Comparison of ENCODE assay signal across 1 cellular context in the genomic region with DNA sequence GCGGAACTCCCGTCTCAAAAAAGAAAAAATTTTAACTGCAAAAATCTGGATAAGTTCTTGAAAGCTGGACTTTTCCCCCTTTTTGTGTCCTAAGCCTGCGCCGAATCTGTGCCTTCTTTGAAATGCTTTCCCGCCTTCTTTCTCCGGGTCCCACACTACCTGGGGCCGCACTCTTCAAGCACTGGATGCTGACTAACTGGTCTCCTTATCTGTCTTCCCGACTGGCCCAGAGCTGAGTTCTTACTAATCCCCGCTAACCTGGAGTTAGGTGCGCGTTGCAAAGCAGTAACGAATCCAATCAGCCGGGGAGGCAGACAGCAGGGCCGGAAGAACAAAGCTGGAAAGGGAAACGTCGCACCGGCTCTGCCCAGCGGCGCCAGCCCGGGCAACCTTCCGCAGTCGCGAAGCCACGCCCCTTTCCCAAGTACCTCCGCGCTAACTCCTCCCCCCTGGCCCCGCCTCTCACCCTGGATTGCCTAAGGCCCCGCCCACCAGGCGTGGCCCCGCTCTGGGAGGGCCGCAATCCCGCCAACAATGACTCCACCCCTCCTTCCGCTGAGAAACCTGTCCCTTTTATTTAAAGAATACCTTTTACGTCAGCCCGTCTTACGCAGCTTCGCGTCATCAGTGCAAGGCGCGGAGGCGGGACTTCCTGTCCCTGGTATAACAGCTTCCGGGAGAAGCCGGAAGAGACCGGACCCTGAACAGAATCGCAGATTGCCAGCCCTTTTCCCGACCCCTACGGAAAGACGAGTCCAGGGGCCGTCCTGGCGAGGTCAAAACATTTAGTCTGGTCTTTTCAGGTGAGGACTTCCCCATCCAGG.
TF ChIP-seq lines count a peak whose summit lies in the region.

A gene (plus strand): TSS at position 666 of the 824 bp plus-strand sequence. CDS start 737 bp downstream, outside the sequence.

TF ChIP-seq in HEK293, 187 proteins besides CTCF, POLR2A, EP300 and RAD21 (continued from another document and continues in another):
- TF ChIP-seq, protein P1, sequence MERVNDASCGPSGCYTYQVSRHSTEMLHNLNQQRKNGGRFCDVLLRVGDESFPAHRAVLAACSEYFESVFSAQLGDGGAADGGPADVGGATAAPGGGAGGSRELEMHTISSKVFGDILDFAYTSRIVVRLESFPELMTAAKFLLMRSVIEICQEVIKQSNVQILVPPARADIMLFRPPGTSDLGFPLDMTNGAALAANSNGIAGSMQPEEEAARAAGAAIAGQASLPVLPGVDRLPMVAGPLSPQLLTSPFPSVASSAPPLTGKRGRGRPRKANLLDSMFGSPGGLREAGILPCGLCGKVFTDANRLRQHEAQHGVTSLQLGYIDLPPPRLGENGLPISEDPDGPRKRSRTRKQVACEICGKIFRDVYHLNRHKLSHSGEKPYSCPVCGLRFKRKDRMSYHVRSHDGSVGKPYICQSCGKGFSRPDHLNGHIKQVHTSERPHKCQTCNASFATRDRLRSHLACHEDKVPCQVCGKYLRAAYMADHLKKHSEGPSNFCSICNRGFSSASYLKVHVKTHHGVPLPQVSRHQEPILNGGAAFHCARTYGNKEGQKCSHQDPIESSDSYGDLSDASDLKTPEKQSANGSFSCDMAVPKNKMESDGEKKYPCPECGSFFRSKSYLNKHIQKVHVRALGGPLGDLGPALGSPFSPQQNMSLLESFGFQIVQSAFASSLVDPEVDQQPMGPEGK (tag by site-specific recombination; IDR thresholded peaks at IDR 0.05) = peak; percentile 42
- TF ChIP-seq ZEB2 (tag by site-specific recombination; IDR thresholded peaks at IDR 0.05) (peak; percentile 76; the same call in 1 of the 2 replicates), ZSCAN23 (tag by site-specific recombination; IDR thresholded peaks at IDR 0.05) (0 out of 2 replicates have a peak, but pooled peaks have one; percentile 2), ZNF121 (tag by site-specific recombination; IDR thresholded peaks at IDR 0.05) (peak; percentile 99), ZNF366 (tag by site-specific recombination; conservative IDR thresholded peaks at IDR 0.05) (peak; percentile 50; the same call in 1 of the 2 replicates), ZNF132 (tag by site-specific recombination; IDR thresholded peaks at IDR 0.05; ENCODE audit: borderline replicate concordance) (no peak), ZNF837 (tag by site-specific recombination; IDR thresholded peaks at IDR 0.05) (0 out of 2 replicates have a peak, but pooled peaks have one; percentile 28), OVOL3 (tag by site-specific recombination; IDR thresholded peaks at IDR 0.05) (no peak), IKZF3 (tag by site-specific recombination; IDR thresholded peaks at IDR 0.05) (peak; percentile 34; the same call in 1 of the 2 replicates), ZXDB (tag by site-specific recombination; IDR thresholded peaks at IDR 0.05) (peak; percentile 93), GLIS2 (tag by site-specific recombination; IDR thresholded peaks at IDR 0.05) (0 out of 2 replicates have a peak, but pooled peaks have one; percentile 2), ZNF529 (tag by site-specific recombination; IDR thresholded peaks at IDR 0.05; ENCODE audit: insufficient replicate concordance) (no peak), GFI1B (tag by site-specific recombination; IDR thresholded peaks at IDR 0.05) (0 out of 2 replicates have a peak, but pooled peaks have one; percentile 28), MEIS1 (CRISPR knock-in tag; IDR thresholded peaks at IDR 0.05; ENCODE audit: borderline replicate concordance) (no peak), SALL2 (tag by site-specific recombination; IDR thresholded peaks at IDR 0.05; ENCODE audit: borderline replicate concordance) (no peak), SCRT2 (tag by site-specific recombination; IDR thresholded peaks at IDR 0.05) (no peak), KLF16 (tag by site-specific recombination; IDR thresholded peaks at IDR 0.05) (peak; percentile 55; the same call in 1 of the 2 replicates), BCL11A (tag by site-specific recombination; IDR thresholded peaks at IDR 0.05; ENCODE audit: low read depth) (no peak), FEZF1 (tag by site-specific recombination; IDR thresholded peaks at IDR 0.05) (no peak), ZBTB20 (tag by site-specific recombination; IDR thresholded peaks at IDR 0.05) (peak; percentile 54; the same call in 1 of the 2 replicates), BCL11B (tag by site-specific recombination; IDR thresholded peaks at IDR 0.05; ENCODE audit: low read depth) (0 out of 2 replicates have a peak, but pooled peaks have one; percentile 4), HOXA7 (CRISPR knock-in tag; IDR thresholded peaks at IDR 0.05; ENCODE audit: borderline replicate concordance) (no peak), SP2 (tag by site-specific recombination; IDR thresholded peaks at IDR 0.05) (peak; percentile 95), GLIS1 (tag by site-specific recombination; IDR thresholded peaks at IDR 0.05) (peak; percentile 88), ZNF16 (tag by site-specific recombination; IDR thresholded peaks at IDR 0.05; ENCODE audit: low read depth) (no peak), ZNF548 (tag by site-specific recombination; IDR thresholded peaks at IDR 0.05) (no peak)
- TF ChIP-seq, protein P2, sequence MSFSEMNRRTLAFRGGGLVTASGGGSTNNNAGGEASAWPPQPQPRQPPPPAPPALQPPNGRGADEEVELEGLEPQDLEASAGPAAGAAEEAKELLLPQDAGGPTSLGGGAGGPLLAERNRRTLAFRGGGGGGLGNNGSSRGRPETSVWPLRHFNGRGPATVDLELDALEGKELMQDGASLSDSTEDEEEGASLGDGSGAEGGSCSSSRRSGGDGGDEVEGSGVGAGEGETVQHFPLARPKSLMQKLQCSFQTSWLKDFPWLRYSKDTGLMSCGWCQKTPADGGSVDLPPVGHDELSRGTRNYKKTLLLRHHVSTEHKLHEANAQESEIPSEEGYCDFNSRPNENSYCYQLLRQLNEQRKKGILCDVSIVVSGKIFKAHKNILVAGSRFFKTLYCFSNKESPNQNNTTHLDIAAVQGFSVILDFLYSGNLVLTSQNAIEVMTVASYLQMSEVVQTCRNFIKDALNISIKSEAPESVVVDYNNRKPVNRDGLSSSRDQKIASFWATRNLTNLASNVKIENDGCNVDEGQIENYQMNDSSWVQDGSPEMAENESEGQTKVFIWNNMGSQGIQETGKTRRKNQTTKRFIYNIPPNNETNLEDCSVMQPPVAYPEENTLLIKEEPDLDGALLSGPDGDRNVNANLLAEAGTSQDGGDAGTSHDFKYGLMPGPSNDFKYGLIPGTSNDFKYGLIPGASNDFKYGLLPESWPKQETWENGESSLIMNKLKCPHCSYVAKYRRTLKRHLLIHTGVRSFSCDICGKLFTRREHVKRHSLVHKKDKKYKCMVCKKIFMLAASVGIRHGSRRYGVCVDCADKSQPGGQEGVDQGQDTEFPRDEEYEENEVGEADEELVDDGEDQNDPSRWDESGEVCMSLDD (tag by site-specific recombination; IDR thresholded peaks at IDR 0.05) = 0 out of 2 replicates have a peak, but pooled peaks have one; percentile 41
- TF ChIP-seq, protein P3, sequence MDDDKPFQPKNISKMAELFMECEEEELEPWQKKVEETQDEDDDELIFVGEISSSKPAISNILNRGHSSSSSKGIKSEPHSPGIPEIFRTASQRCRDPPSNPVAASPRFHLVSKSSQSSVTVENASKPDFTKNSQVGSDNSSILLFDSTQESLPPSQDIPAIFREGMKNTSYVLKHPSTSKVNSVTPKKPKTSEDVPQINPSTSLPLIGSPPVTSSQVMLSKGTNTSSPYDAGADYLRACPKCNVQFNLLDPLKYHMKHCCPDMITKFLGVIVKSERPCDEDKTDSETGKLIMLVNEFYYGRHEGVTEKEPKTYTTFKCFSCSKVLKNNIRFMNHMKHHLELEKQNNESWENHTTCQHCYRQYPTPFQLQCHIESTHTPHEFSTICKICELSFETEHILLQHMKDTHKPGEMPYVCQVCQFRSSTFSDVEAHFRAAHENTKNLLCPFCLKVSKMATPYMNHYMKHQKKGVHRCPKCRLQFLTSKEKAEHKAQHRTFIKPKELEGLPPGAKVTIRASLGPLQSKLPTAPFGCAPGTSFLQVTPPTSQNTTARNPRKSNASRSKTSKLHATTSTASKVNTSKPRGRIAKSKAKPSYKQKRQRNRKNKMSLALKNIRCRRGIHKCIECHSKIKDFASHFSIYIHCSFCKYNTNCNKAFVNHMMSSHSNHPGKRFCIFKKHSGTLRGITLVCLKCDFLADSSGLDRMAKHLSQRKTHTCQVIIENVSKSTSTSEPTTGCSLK (tag by site-specific recombination; IDR thresholded peaks at IDR 0.05) = no peak
- TF ChIP-seq, protein P4, sequence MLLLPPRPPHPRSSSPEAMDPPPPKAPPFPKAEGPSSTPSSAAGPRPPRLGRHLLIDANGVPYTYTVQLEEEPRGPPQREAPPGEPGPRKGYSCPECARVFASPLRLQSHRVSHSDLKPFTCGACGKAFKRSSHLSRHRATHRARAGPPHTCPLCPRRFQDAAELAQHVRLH (tag by site-specific recombination; IDR thresholded peaks at IDR 0.05) = peak; percentile 35; the same call in 1 of the 2 replicates
- TF ChIP-seq, protein P5, sequence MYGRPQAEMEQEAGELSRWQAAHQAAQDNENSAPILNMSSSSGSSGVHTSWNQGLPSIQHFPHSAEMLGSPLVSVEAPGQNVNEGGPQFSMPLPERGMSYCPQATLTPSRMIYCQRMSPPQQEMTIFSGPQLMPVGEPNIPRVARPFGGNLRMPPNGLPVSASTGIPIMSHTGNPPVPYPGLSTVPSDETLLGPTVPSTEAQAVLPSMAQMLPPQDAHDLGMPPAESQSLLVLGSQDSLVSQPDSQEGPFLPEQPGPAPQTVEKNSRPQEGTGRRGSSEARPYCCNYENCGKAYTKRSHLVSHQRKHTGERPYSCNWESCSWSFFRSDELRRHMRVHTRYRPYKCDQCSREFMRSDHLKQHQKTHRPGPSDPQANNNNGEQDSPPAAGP (tag by site-specific recombination; IDR thresholded peaks at IDR 0.05) = peak; percentile 55; the same call in 1 of the 2 replicates
- TF ChIP-seq, protein P6, sequence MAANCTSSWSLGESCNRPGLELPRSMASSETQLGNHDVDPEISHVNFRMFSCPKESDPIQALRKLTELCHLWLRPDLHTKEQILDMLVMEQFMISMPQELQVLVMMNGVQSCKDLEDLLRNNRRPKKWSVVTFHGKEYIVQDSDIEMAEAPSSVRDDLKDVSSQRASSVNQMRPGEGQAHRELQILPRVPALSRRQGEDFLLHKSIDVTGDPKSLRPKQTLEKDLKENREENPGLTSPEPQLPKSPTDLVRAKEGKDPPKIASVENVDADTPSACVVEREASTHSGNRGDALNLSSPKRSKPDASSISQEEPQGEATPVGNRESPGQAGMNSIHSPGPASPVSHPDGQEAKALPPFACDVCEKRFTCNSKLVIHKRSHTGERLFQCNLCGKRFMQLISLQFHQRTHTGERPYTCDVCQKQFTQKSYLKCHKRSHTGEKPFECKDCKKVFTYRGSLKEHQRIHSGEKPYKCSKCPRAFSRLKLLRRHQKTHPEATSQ (tag by site-specific recombination; IDR thresholded peaks at IDR 0.05) = no peak
- TF ChIP-seq, protein P7, sequence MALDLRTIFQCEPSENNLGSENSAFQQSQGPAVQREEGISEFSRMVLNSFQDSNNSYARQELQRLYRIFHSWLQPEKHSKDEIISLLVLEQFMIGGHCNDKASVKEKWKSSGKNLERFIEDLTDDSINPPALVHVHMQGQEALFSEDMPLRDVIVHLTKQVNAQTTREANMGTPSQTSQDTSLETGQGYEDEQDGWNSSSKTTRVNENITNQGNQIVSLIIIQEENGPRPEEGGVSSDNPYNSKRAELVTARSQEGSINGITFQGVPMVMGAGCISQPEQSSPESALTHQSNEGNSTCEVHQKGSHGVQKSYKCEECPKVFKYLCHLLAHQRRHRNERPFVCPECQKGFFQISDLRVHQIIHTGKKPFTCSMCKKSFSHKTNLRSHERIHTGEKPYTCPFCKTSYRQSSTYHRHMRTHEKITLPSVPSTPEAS (tag by site-specific recombination; IDR thresholded peaks at IDR 0.05) = no peak
- TF ChIP-seq, protein P8, sequence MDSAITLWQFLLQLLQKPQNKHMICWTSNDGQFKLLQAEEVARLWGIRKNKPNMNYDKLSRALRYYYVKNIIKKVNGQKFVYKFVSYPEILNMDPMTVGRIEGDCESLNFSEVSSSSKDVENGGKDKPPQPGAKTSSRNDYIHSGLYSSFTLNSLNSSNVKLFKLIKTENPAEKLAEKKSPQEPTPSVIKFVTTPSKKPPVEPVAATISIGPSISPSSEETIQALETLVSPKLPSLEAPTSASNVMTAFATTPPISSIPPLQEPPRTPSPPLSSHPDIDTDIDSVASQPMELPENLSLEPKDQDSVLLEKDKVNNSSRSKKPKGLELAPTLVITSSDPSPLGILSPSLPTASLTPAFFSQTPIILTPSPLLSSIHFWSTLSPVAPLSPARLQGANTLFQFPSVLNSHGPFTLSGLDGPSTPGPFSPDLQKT (IDR thresholded peaks at IDR 0.05; ENCODE audit: borderline replicate concordance, low read depth, low read length) = 0 out of 2 replicates have a peak, but pooled peaks have one; percentile 20
- TF ChIP-seq, protein P9, sequence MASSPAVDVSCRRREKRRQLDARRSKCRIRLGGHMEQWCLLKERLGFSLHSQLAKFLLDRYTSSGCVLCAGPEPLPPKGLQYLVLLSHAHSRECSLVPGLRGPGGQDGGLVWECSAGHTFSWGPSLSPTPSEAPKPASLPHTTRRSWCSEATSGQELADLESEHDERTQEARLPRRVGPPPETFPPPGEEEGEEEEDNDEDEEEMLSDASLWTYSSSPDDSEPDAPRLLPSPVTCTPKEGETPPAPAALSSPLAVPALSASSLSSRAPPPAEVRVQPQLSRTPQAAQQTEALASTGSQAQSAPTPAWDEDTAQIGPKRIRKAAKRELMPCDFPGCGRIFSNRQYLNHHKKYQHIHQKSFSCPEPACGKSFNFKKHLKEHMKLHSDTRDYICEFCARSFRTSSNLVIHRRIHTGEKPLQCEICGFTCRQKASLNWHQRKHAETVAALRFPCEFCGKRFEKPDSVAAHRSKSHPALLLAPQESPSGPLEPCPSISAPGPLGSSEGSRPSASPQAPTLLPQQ (tag by site-specific recombination; IDR thresholded peaks at IDR 0.05) = peak; percentile 81
- TF ChIP-seq, protein P10, sequence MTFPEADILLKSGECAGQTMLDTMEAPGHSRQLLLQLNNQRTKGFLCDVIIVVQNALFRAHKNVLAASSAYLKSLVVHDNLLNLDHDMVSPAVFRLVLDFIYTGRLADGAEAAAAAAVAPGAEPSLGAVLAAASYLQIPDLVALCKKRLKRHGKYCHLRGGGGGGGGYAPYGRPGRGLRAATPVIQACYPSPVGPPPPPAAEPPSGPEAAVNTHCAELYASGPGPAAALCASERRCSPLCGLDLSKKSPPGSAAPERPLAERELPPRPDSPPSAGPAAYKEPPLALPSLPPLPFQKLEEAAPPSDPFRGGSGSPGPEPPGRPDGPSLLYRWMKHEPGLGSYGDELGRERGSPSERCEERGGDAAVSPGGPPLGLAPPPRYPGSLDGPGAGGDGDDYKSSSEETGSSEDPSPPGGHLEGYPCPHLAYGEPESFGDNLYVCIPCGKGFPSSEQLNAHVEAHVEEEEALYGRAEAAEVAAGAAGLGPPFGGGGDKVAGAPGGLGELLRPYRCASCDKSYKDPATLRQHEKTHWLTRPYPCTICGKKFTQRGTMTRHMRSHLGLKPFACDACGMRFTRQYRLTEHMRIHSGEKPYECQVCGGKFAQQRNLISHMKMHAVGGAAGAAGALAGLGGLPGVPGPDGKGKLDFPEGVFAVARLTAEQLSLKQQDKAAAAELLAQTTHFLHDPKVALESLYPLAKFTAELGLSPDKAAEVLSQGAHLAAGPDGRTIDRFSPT (tag by site-specific recombination; IDR thresholded peaks at IDR 0.05) = peak; percentile 100
- TF ChIP-seq, protein P11, sequence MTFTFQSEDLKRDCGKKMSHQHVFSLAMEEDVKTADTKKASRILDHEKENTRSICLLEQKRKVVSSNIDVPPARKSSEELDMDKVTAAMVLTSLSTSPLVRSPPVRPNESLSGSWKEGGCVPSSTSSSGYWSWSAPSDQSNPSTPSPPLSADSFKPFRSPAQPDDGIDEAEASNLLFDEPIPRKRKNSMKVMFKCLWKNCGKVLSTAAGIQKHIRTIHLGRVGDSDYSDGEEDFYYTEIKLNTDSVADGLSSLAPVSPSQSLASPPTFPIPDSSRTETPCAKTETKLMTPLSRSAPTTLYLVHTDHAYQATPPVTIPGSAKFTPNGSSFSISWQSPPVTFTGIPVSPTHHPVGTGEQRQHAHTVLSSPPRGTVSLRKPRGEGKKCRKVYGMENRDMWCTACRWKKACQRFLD (tag by site-specific recombination; IDR thresholded peaks at IDR 0.05) = no peak
